Comparison of ENCODE assay signal across 10 cellular contexts in genomic region chrY:14498071-14498470, GRCh38. TPM values are rescaled to one million over a fixed set of nuclear protein-coding genes. Genes with fewer than 3 reads are reported as not detected.
"Had no signal": no experiment of that assay in that cellular context is flagged by ENCODE, and none has a peak within 500 bp of the region (broad histone marks: within the 10 kb centered on the region; RNA-seq: fewer than 3 reads in every experiment).

No MANE protein-coding gene starts in this region.

- H3K9me3 Mint-ChIP-seq: H9, HFFc6 had no signal

- H2AFZ ChIP-seq: GM23248 had no signal

- ATAC-seq: HCT116 had no signal

- H3K27ac Mint-ChIP-seq: H9, HFFc6 had no signal

- H3K27ac ChIP-seq: GM23248 had no signal

- H3K4me1 Mint-ChIP-seq: H9 had no signal

- H3K4me3 Mint-ChIP-seq: H9, HFFc6 had no signal

- H3K4me3 ChIP-seq: GM23248, HAP-1 had no signal

- H3K4me1 ChIP-seq: HAP-1 had no signal

- FAIRE-seq: H1, H54 had no signal

- DNase-seq: GM23248, GOT3, H7, H9, HCEC 1CT, HFFc6 had no signal

- H3K36me3 ChIP-seq: HAP-1 had no signal

RNA-seq across cellular contexts. Expression of gene NLGN4Y, which starts 26.3 kb away (rescaled TPM):
- total RNA-seq: H7, H9 had no signal
